8 cellular contexts compared by ENCODE assay signal in genomic region chr7:138752568-138753518, GRCh38. TPM values are rescaled to one million over a fixed set of nuclear protein-coding genes. Genes with fewer than 3 reads are reported as not detected.
DNase-seq lines count a peak whose midpoint lies in the region; ATAC-seq lines count a peak whose summit lies in the region.

No MANE protein-coding gene starts in this region.

- peak overlapping the region; percentile 41 to 52 (median 50) for H3K4me3 Mint-ChIP-seq in immature natural killer cell

- H3K36me3 Mint-ChIP-seq in immature natural killer cell = no peaks in the 10 kb centered on the region

- H3K9me3 Mint-ChIP-seq in immature natural killer cell = no peaks in the 10 kb centered on the region

- H3K27me3 Mint-ChIP-seq in immature natural killer cell (ENCODE audit: low read depth in 3 of 3) = peaks cover 3 to 6% (median 6%) of the 10 kb centered on the region in 3 donors

- H3K4me1 Mint-ChIP-seq in immature natural killer cell = peaks cover 40 to 49% of the 10 kb centered on the region in 2 donors

- ATAC-seq in GM18499 (IDR thresholded peaks at IDR 0.05; ENCODE audit: insufficient read depth, unreplicated experiment) (peak; percentile 47), HG02798 (IDR thresholded peaks at IDR 0.05; ENCODE audit: poor library complexity, unreplicated experiment) (peak; percentile 72)

- peak; percentile 83 for DNase-seq in NCI-H510A treated with DMSO at 0.1 percent for 48 hours (lab: John Stamatoyannopoulos, UW)
- peak; percentile 87 for DNase-seq in activated T-cell treated with anti-CD3 and anti-CD28 coated beads for 4 hours
- DNase-seq in immature natural killer cell = peak; percentile 87 to 92 (median 90)
- DNase-seq in stimulated activated CD8-positive, alpha-beta memory T cell treated with anti-CD3 and anti-CD28 coated beads, Interleukin-4, amount 100 ng/mL, for 1 hour (ENCODE audit: low read depth in 2 of 2, low spot score in 1 of 2) = peak; percentile 69 to 84
- DNase-seq in head of caudate nucleus = no peak
- DNase-seq in HCEC 1CT = no peak

- H3K27ac Mint-ChIP-seq in immature natural killer cell = peak overlapping the region; percentile 84 to 96 (median 90)

- intact Hi-C loops in head of caudate nucleus (cut with DNase I) = no loop called here

RNA-seq across cellular contexts. Expression of gene TMEM213, which starts 45.0 kb away (rescaled TPM):
- polyA plus RNA-seq in immature natural killer cell = under 1 TPM in 2 of 3 donors, not detected in 1; 0.16 to 0.74 TPM

RNA-seq across cellular contexts. Expression of gene ATP6V0A4, which starts 45.2 kb away (rescaled TPM):
- not detected for polyA plus RNA-seq in immature natural killer cell

RNA-seq across cellular contexts. Expression of gene SVOPL, which starts 51.7 kb away (rescaled TPM):
- polyA plus RNA-seq in immature natural killer cell = under 1 TPM in 2 of 3 donors, not detected in 1; 0.64 to 0.74 TPM

Comparison
In these comparisons a context has a peak if more than half of its experiments do, and no peak if none do; other contexts are left out.
1. DNase-seq: peak in NCI-H510A treated with DMSO at 0.1 percent for 48 hours (single experiment), activated T-cell treated with anti-CD3 and anti-CD28 coated beads for 4 hours (single experiment), immature natural killer cell (3 of 3) and stimulated activated CD8-positive, alpha-beta memory T cell treated with anti-CD3 and anti-CD28 coated beads, Interleukin-4, amount 100 ng/mL, for 1 hour (2 of 2); none in head of caudate nucleus (0 of 42) and HCEC 1CT (single experiment).